In the genomic region with DNA sequence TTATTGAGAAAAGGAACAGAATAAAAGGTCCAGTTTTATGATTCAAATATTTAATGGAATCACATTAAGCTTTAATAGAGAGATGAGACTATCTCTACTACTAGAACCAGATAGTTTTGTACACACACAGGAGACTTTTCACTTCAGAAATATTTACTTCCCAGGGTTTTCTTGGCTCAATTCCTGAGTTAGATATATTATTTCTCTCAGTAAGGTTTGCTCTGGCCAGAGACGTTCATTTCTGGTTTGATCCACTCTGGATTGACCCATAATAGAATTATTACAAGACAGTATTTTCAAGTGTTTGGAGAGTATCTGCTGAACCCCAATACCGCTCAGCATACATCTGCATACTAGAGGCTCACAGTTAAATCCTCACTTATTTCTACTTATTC, we compare ENCODE assay signal across 8 cellular contexts. TPM values are rescaled to one million over a fixed set of nuclear protein-coding genes. Genes with fewer than 3 reads are reported as not detected.
DNase-seq lines count a peak whose midpoint lies in the region; ATAC-seq and TF ChIP-seq lines count a peak whose summit lies in the region.

No MANE protein-coding gene starts in this region.

- H3K27me3 ChIP-seq in heart left ventricle, result no peaks in the 10 kb centered on the region
- no peaks in the 10 kb centered on the region for H3K27me3 ChIP-seq in vagina

- peaks cover 31% of the 10 kb centered on the region for H3K36me3 Mint-ChIP-seq in MCF 10A (ENCODE audit: insufficient read depth, unreplicated experiment)
- H3K36me3 Mint-ChIP-seq in memory B cell, result no peaks in the 10 kb centered on the region

- H3K27ac Mint-ChIP-seq in MCF 10A (ENCODE audit: low read depth, unreplicated experiment) (peak overlapping the region; percentile 96), memory B cell (peak overlapping the region; percentile 96)

- DNase-seq in heart left ventricle, result no peak
- DNase-seq in left cardiac atrium, result no peak
- DNase-seq in MCF 10A (ENCODE audit: unreplicated experiment), result peak; percentile 15
- no peak for DNase-seq in memory B cell (ENCODE audit: low spot score in 2 of 2)
- DNase-seq in vagina (ENCODE audit: extremely low spot score in 2 of 2), result no peak
- no peak for DNase-seq in KBM-7
- no peak for DNase-seq in NCI-H748 (lab: John Stamatoyannopoulos, UW; ENCODE audit: unreplicated experiment)
- DNase-seq in NCI-H524 treated with DMSO at 0.1 percent for 48 hours (lab: John Stamatoyannopoulos, UW), result no peak

- CTCF ChIA-PET in MCF 10A (lab: Yijun Ruan, JAX), result interaction anchor here (0.6 to 1.8 kb wide), 21 partner anchors 9 to 920 kb away, joined by 3 to 13 read pairs (median 4); no protein-coding TSS in a partner anchor

- TF ChIP-seq CTCF in heart left ventricle (IDR thresholded peaks at IDR 0.05) (no peak), MCF 10A (IDR thresholded peaks at IDR 0.05; ENCODE audit: unreplicated experiment) (no peak), vagina (IDR thresholded peaks at IDR 0.05) (no peak)

- H3K9me3 Mint-ChIP-seq in MCF 10A (ENCODE audit: unreplicated experiment) (no peaks in the 10 kb centered on the region), memory B cell (no peaks in the 10 kb centered on the region)

- in situ Hi-C loops in KBM-7 (cut with MboI; ENCODE audit: low pct_unique_long_range_greater_than_20kb, low sequenced_read_pairs), result no loop called here

- ATAC-seq in heart left ventricle (no peak), left cardiac atrium (no peak), memory B cell (ENCODE audit: low read depth) (no peak)

- H3K4me3 ChIP-seq in heart left ventricle (peak overlapping the region; percentile 70 to 98 (median 93)), vagina (peak overlapping the region; percentile 85 to 96)

- intact Hi-C loops in heart left ventricle (cut with DNase I) (loop anchor here in 2 of 10 donors (2.0 to 10.0 kb wide), 3 partner anchors 125 to 853 kb away; partner anchors contain the start of gene SLC30A1 (in 1 of the 2)), left cardiac atrium (cut with DNase I) (no loop called here), MCF 10A (cut with micrococcal nuclease) (loop anchor here (5.0 kb wide), 6 partner anchors 254 to 886 kb away; no protein-coding TSS in a partner anchor), vagina (cut with DNase I) (loop anchor here (10.0 kb wide), 1 partner anchor 67 kb away; the partner anchor contains the start of gene TRAF5)

- H3K4me3 Mint-ChIP-seq in MCF 10A (ENCODE audit: unreplicated experiment) (peak overlapping the region; percentile 88), memory B cell (peak overlapping the region; percentile 92)

- TF ChIP-seq POLR2A in heart left ventricle (IDR thresholded peaks at IDR 0.05) (no peak), vagina (IDR thresholded peaks at IDR 0.05) (no peak)

- 4 to 7% (median 4%) methylated on average over 2 of the region's 2 CpGs for WGBS in heart left ventricle, 4 donors

- H3K27ac ChIP-seq in heart left ventricle (peak overlapping the region; percentile 92 to 100 (median 98)), vagina (peak overlapping the region; percentile 99)

- peaks cover 0 to 28% (median 16%) of the 10 kb centered on the region in 12 donors for H3K4me1 ChIP-seq in heart left ventricle
- peaks cover 24% of the 10 kb centered on the region for H3K4me1 ChIP-seq in vagina

- H3K9me3 ChIP-seq in heart left ventricle (no peaks in the 10 kb centered on the region), vagina (no peaks in the 10 kb centered on the region)

- H3K27me3 Mint-ChIP-seq in MCF 10A (ENCODE audit: insufficient read depth, unreplicated experiment) (no peaks in the 10 kb centered on the region), memory B cell (no peaks in the 10 kb centered on the region)

- H3K4me1 Mint-ChIP-seq in MCF 10A (ENCODE audit: insufficient read depth, unreplicated experiment), result peaks cover 22% of the 10 kb centered on the region
- H3K4me1 Mint-ChIP-seq in memory B cell, result peaks cover 13% of the 10 kb centered on the region

- no TSS peak for BruUV-seq in MCF 10A (replicated peaks; lab: Mats Ljungman, UMichigan)

- POLR2A ChIA-PET in MCF 10A (lab: Yijun Ruan, JAX), result interaction anchor here (0.5 to 2.4 kb wide), 67 partner anchors 9 to 1609 kb away, joined by 3 to 28 read pairs (median 4); partner anchors contain the start of genes HHAT and SLC30A1

- H3K36me3 ChIP-seq in heart left ventricle, result peaks cover 0 to 11% (median 0%) of the 10 kb centered on the region in 9 donors
- no peaks in the 10 kb centered on the region for H3K36me3 ChIP-seq in vagina

RNA-seq across cellular contexts. Expression of gene RCOR3, which starts 1.3 kb away (rescaled TPM):
- total RNA-seq in heart left ventricle (10 to 100 TPM; 28.9 to 60.1 (median 48.6) TPM), left cardiac atrium (10 to 100 TPM; 34.3 to 42.0 TPM), MCF 10A (2022) (70.1 and 70.3 TPM in 2 replicates), vagina (58.4 TPM)
- polyA plus RNA-seq in heart left ventricle, result 10 to 100 TPM; 25.3 to 25.4 TPM

Comparison
In these comparisons a context has a peak if more than half of its experiments do, and no peak if none do; other contexts are left out.
1. intact Hi-C loops: an anchor here in MCF 10A (5.0 kb wide) and vagina (10.0 kb wide); none called in left cardiac atrium.